Comparison of ENCODE assay signal across 8 cellular contexts in genomic region chr18:58535340-58536186, GRCh38.
DNase-seq lines count a peak whose midpoint lies in the region; ATAC-seq, FAIRE-seq and TF ChIP-seq lines count a peak whose summit lies in the region.

No MANE protein-coding gene starts in this region.

- H3K4me3 ChIP-seq in HUES6 (ENCODE audit: low read depth, low read length): no peak overlapping the region
- H3K4me3 ChIP-seq in fibroblast of pulmonary artery (replicated peaks; ENCODE audit: low read depth, low read length): no peak overlapping the region
- no peak overlapping the region for H3K4me3 ChIP-seq in CD4-positive, alpha-beta memory T cell (ENCODE audit: low read length in 2 of 2)

- peaks cover 3% of the 10 kb centered on the region; the same call in 1 of the 2 replicates for H3K36me3 ChIP-seq in HUES6 (ENCODE audit: control insufficient read depth, insufficient read depth, low read length)
- H3K36me3 ChIP-seq in CD4-positive, alpha-beta memory T cell (ENCODE audit: insufficient read depth, low read length): no peaks in the 10 kb centered on the region

- H3K4me3 Mint-ChIP-seq in CD4-positive, alpha-beta memory T cell: no peak overlapping the region

- ATAC-seq in GM21576 (IDR thresholded peaks at IDR 0.05; ENCODE audit: unreplicated experiment): peak; percentile 60

- no peak for TF ChIP-seq CTCF in fibroblast of pulmonary artery (IDR thresholded peaks at IDR 0.05; ENCODE audit: low read length, missing control alignments)

- no peaks in the 10 kb centered on the region for H3K36me3 Mint-ChIP-seq in CD4-positive, alpha-beta memory T cell

- H3K4me1 Mint-ChIP-seq in CD4-positive, alpha-beta memory T cell: peaks cover 0 to 3% (median 2%) of the 10 kb centered on the region in 4 donors

- CTCF ChIA-PET in CD4-positive, alpha-beta memory T cell (lab: Charles Lee; ENCODE audit: partially characterized antibody): interaction anchor here (23.7 kb wide), 1 partner anchor 227 kb away, joined by 827 read pairs; no protein-coding TSS in a partner anchor

- H3K27me3 ChIP-seq in HUES6 (ENCODE audit: control insufficient read depth, insufficient read depth, low read length): no peaks in the 10 kb centered on the region
- no peaks in the 10 kb centered on the region for H3K27me3 ChIP-seq in CD4-positive, alpha-beta memory T cell (ENCODE audit: insufficient read depth, low read length)

- peaks cover 0 to 2% of the 10 kb centered on the region in 2 donors for H3K27me3 Mint-ChIP-seq in CD4-positive, alpha-beta memory T cell

- POLR2A ChIA-PET in CD4-positive, alpha-beta memory T cell (lab: Charles Lee; ENCODE audit: partially characterized antibody): no interaction called here

- peaks cover 28% of the 10 kb centered on the region for H3K4me1 ChIP-seq in HUES6 (ENCODE audit: control insufficient read depth, insufficient read depth, low read length)
- no peaks in the 10 kb centered on the region for H3K4me1 ChIP-seq in CD4-positive, alpha-beta memory T cell (ENCODE audit: insufficient read depth, low read length)

- peak overlapping the region in 1 of 7 donors; percentile 28 for H3K27ac Mint-ChIP-seq in CD4-positive, alpha-beta memory T cell

- peak; percentile 100 for FAIRE-seq in GM18507 (lab: Jason Lieb, UNC)

- DNase-seq in GM18507 (ENCODE audit: extremely low spot score, insufficient read length, low read depth) (peak; percentile 54), fibroblast of pulmonary artery (ENCODE audit: low read depth) (peak; percentile 64), dermis blood vessel endothelial cell (no peak), RKO (ENCODE audit: low spot score) (no peak)
- no peak for DNase-seq in CD4-positive, alpha-beta memory T cell
- no peak for DNase-seq in activated effector memory CD4-positive, alpha-beta T cell treated with anti-CD3 and anti-CD28 coated beads, Interleukin-2, amount 50 U/mL, for 16 hours

- no peaks in the 10 kb centered on the region for H3K9me3 Mint-ChIP-seq in CD4-positive, alpha-beta memory T cell

- 0 out of 2 replicates have a peak overlapping the region, but pooled peaks have one; percentile 8 for H3K27ac ChIP-seq in HUES6 (ENCODE audit: low read depth, low read length)
- H3K27ac ChIP-seq in CD4-positive, alpha-beta memory T cell (ENCODE audit: low read depth, low read length): no peak overlapping the region

- peaks cover 2% of the 10 kb centered on the region; the same call in 1 of the 2 replicates for H3K9me3 ChIP-seq in HUES6 (ENCODE audit: control insufficient read depth, insufficient read depth, low read depth, low read length)
- H3K9me3 ChIP-seq in CD4-positive, alpha-beta memory T cell (ENCODE audit: control insufficient read depth in 1 of 2, low read length in 2 of 2): no peaks in the 10 kb centered on the region

- H3K9ac ChIP-seq in HUES6 (ENCODE audit: low read length): no peak overlapping the region

- intact Hi-C loops in CD4-positive, alpha-beta memory T cell (cut with micrococcal nuclease): no loop called here

Comparison
In these comparisons a context has a peak if more than half of its experiments do, and no peak if none do; other contexts are left out.
1. DNase-seq: peak in GM18507 (single experiment) and fibroblast of pulmonary artery (single experiment); none in dermis blood vessel endothelial cell (single experiment), CD4-positive, alpha-beta memory T cell (0 of 5), activated effector memory CD4-positive, alpha-beta T cell treated with anti-CD3 and anti-CD28 coated beads, Interleukin-2, amount 50 U/mL, for 16 hours (single experiment) and RKO (single experiment).